In the genomic region with DNA sequence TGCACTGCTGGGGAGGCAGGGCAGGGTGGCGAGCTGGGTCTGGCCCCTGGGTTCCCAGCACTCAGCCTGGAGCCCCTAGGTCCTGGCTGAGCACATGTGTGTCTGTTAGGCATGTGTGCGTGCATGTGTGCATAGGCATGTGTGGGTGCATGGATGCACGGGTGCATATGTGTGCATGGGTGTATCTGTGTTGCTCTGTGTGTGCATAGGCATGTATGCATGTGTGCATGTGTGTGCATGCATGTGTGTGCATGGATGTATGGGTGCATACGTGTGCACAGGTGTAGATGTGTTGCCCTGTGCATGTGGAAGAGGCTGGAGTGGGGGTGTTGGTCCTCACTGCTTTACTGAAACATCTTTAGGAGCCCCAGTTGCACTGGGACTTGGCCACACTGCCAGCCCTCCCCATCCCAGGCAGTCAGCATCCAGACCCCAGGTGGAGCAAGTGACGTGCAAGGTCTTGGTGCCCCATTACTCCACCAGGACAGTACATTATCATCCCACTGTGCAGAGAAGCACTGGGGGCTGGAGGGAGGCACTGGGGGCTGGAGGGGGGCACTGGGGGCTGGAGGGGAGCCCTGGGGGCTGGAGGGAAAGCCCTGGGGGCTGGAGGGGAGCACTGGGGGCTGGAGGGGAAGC, we compare ENCODE assay signal across 10 cellular contexts. TPM values are rescaled to one million over a fixed set of nuclear protein-coding genes. Genes with fewer than 3 reads are reported as not detected.
DNase-seq lines count a peak whose midpoint lies in the region; ATAC-seq, FAIRE-seq and TF ChIP-seq lines count a peak whose summit lies in the region.
"Had no signal": no experiment of that assay in that cellular context is flagged by ENCODE, and none has a peak within 500 bp of the region (broad histone marks: within the 10 kb centered on the region; RNA-seq: fewer than 3 reads in every experiment).

No MANE protein-coding gene starts in this region.

- H3K4me3 Mint-ChIP-seq in CD4-positive, CD25-positive, alpha-beta regulatory T cell: peak overlapping the region in 2 of 4 donors; percentile 39 to 51
- peak overlapping the region; percentile 36 for H3K4me3 Mint-ChIP-seq in neural crest cell

- no peak for ATAC-seq in CD4-positive, CD25-positive, alpha-beta regulatory T cell (ENCODE audit: low read depth in 2 of 2)
- no peak for ATAC-seq in activated CD4-positive, CD25-positive, alpha-beta regulatory T cell treated with anti-CD3 and anti-CD28 coated beads, Interleukin-2, amount 50 U/mL, for 24 hours

- peaks cover 13% of the 10 kb centered on the region for H3K4me1 ChIP-seq in CD4-positive, CD25-positive, alpha-beta regulatory T cell (ENCODE audit: control insufficient read depth, insufficient read depth, low read length, poor library complexity, severe bottlenecking)
- H3K4me1 ChIP-seq: adrenal gland had no signal

- H3K36me3 Mint-ChIP-seq in CD4-positive, CD25-positive, alpha-beta regulatory T cell: no peaks in the 10 kb centered on the region
- H3K36me3 Mint-ChIP-seq in neural crest cell (ENCODE audit: low read depth): no peaks in the 10 kb centered on the region

- peaks cover 0 to 12% (median 4%) of the 10 kb centered on the region in 4 donors for H3K4me1 Mint-ChIP-seq in CD4-positive, CD25-positive, alpha-beta regulatory T cell
- H3K4me1 Mint-ChIP-seq in neural crest cell: peaks cover 14% of the 10 kb centered on the region

- no peaks in the 10 kb centered on the region for H3K36me3 ChIP-seq in CD4-positive, CD25-positive, alpha-beta regulatory T cell (ENCODE audit: control insufficient read depth, insufficient read depth, low read length)
- H3K36me3 ChIP-seq: adrenal gland, ovary had no signal

- no peak overlapping the region for H3K4me3 ChIP-seq in CD4-positive, CD25-positive, alpha-beta regulatory T cell (ENCODE audit: low read depth, low read length)
- H3K4me3 ChIP-seq in coronary artery: peak overlapping the region; percentile 35
- H3K4me3 ChIP-seq: adrenal gland, ovary had no signal

- DNase-seq in CD4-positive, CD25-positive, alpha-beta regulatory T cell: no peak
- DNase-seq in HTR-8/SVneo (ENCODE audit: insufficient read length, low spot score) (no peak), coronary artery (ENCODE audit: low spot score) (no peak), neural crest cell (ENCODE audit: low read depth, low spot score) (no peak), NCI-H345 treated with DMSO at 0.1 percent for 48 hours (lab: John Stamatoyannopoulos, UW; ENCODE audit: unreplicated experiment) (no peak), NCI-H82 treated with DMSO at 0.1 percent for 48 hours (lab: John Stamatoyannopoulos, UW; ENCODE audit: unreplicated experiment) (no peak)

- H3K27me3 Mint-ChIP-seq in CD4-positive, CD25-positive, alpha-beta regulatory T cell: peaks cover 8% of the 10 kb centered on the region
- H3K27me3 Mint-ChIP-seq in neural crest cell (ENCODE audit: low read depth): no peaks in the 10 kb centered on the region

- TF ChIP-seq CTCF in coronary artery (IDR thresholded peaks at IDR 0.05) (no peak), neural crest cell (conservative IDR thresholded peaks at IDR 0.05) (no peak)

- H3K27ac Mint-ChIP-seq in CD4-positive, CD25-positive, alpha-beta regulatory T cell: peak overlapping the region in 2 of 3 donors; percentile 67 to 71
- no peak overlapping the region for H3K27ac Mint-ChIP-seq in neural crest cell (ENCODE audit: unreplicated experiment)

- H3K27me3 ChIP-seq in CD4-positive, CD25-positive, alpha-beta regulatory T cell (ENCODE audit: control insufficient read depth, insufficient read depth, low read length): no peaks in the 10 kb centered on the region
- H3K27me3 ChIP-seq: adrenal gland, ovary had no signal

- peak; percentile 86 for FAIRE-seq in HTR-8/SVneo (lab: Jason Lieb, UNC)
- FAIRE-seq: D721Med had no signal

- no peaks in the 10 kb centered on the region for H3K9me3 ChIP-seq in CD4-positive, CD25-positive, alpha-beta regulatory T cell (ENCODE audit: control insufficient read depth in 2 of 2, low read length in 2 of 2)
- H3K9me3 ChIP-seq: adrenal gland, ovary had no signal

- no peak overlapping the region for H3K27ac ChIP-seq in CD4-positive, CD25-positive, alpha-beta regulatory T cell (ENCODE audit: insufficient read depth, low read length, poor library complexity, severe bottlenecking)
- H3K27ac ChIP-seq in coronary artery: no peak overlapping the region
- H3K27ac ChIP-seq: adrenal gland, ovary had no signal

- H3K9me3 Mint-ChIP-seq in CD4-positive, CD25-positive, alpha-beta regulatory T cell: no peaks in the 10 kb centered on the region
- no peaks in the 10 kb centered on the region for H3K9me3 Mint-ChIP-seq in neural crest cell

RNA-seq across cellular contexts. Expression of gene DPEP1, which starts 10.4 kb away (rescaled TPM):
- not detected for total RNA-seq in CD4-positive, CD25-positive, alpha-beta regulatory T cell
- not detected for polyA plus RNA-seq in CD4-positive, CD25-positive, alpha-beta regulatory T cell
- 0.21 and 0.41 TPM in 2 replicates for total RNA-seq in neural crest cell

RNA-seq across cellular contexts. Expression of gene CPNE7, which starts 27.5 kb away (rescaled TPM):
- 0.69 TPM for total RNA-seq in CD4-positive, CD25-positive, alpha-beta regulatory T cell
- polyA plus RNA-seq in CD4-positive, CD25-positive, alpha-beta regulatory T cell: under 1 TPM in 3 of 4 donors, not detected in 1; 0.11 to 0.81 (median 0.48) TPM
- 2.7 and 3.1 TPM in 2 replicates for total RNA-seq in neural crest cell

RNA-seq across cellular contexts. Expression of gene RPL13, which starts 42.6 kb away (rescaled TPM):
- 3,164 TPM for total RNA-seq in CD4-positive, CD25-positive, alpha-beta regulatory T cell
- 1,000 to 10,000 TPM; 3,297 to 6,519 (median 5,004) TPM for polyA plus RNA-seq in CD4-positive, CD25-positive, alpha-beta regulatory T cell
- 2,012 and 2,013 TPM in 2 replicates for total RNA-seq in neural crest cell

RNA-seq across cellular contexts. Expression of gene CHMP1A, which starts 54.4 kb away (rescaled TPM):
- total RNA-seq in CD4-positive, CD25-positive, alpha-beta regulatory T cell: 110 TPM
- 100 to 1,000 TPM in 1 of 4 donors, 10 to 100 TPM in 3; 77.5 to 111 (median 87.5) TPM for polyA plus RNA-seq in CD4-positive, CD25-positive, alpha-beta regulatory T cell
- 93.9 and 102 TPM in 2 replicates for total RNA-seq in neural crest cell

RNA-seq across cellular contexts. Expression of gene SPATA33, which starts 54.6 kb away (rescaled TPM):
- 7.1 TPM for total RNA-seq in CD4-positive, CD25-positive, alpha-beta regulatory T cell
- polyA plus RNA-seq in CD4-positive, CD25-positive, alpha-beta regulatory T cell: 1 to 10 TPM; 2.0 to 4.4 (median 3.0) TPM
- 41.7 and 42.6 TPM in 2 replicates for total RNA-seq in neural crest cell
